In the genomic region with DNA sequence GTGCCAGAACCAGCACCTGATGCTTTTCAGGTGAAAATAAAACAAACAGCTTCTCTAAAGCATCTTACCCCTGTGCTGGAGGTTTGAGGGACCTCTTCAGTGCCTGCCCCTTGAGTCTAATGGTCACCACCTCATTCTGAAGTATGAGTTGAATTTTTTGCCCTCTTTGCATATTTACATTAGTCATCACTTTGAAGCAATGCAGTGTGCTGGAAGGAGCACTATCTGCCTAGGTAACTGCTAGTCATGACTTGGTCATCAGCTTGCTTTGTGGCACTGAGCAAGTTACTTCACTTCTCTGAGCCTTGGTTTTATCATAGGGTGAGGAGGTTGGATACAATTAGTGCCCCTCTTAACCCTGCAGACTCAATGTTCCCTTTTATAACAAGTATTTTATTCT, we compare ENCODE assay signal across 27 cellular contexts. TPM values are rescaled to one million over a fixed set of nuclear protein-coding genes. Genes with fewer than 3 reads are reported as not detected.
A peak's percentile ranks its signal among the peaks of the same experiment; 100 is the strongest.
DNase-seq lines count a peak whose midpoint lies in the region; ATAC-seq and TF ChIP-seq lines count a peak whose summit lies in the region.
"Had no signal": no experiment of that assay in that cellular context is flagged by ENCODE, and none has a peak within 500 bp of the region (broad histone marks: within the 10 kb centered on the region; RNA-seq: fewer than 3 reads in every experiment).

No MANE protein-coding gene starts in this region.

- peak; percentile 19 for DNase-seq in HFFc6
- peak; percentile 5 for DNase-seq in RWPE1 (ENCODE audit: low spot score)
- DNase-seq in fibroblast of mammary gland (ENCODE audit: low read depth), result peak; percentile 53
- DNase-seq in omental fat pad (ENCODE audit: low spot score), result no peak
- no peak for DNase-seq in DMS79 (lab: John Stamatoyannopoulos, UW)
- DNase-seq in dorsolateral prefrontal cortex, result no peak
- no peak for DNase-seq in COLO829 (ENCODE audit: low spot score)
- DNase-seq: activated CD8-positive, alpha-beta memory T cell treated with anti-CD3 and anti-CD28 coated beads, Interleukin-2, amount 10 ng/mL, durations not matched to agents 7 days and 5 days; activated naive CD4-positive, alpha-beta T cell treated with anti-CD3 and anti-CD28 coated beads for 36 hours; adrenal gland; brain microvascular endothelial cell; COR-L47; DND-41; effector CD8-positive, alpha-beta T cell; erythroblast; gastrocnemius medialis; NCI-H1092; NCI-H187; NCI-H524 treated with DMSO at 0.1 percent for 48 hours; SIG-M5; stimulated activated naive CD8-positive, alpha-beta T cell treated with anti-CD3 and anti-CD28 coated beads, Interleukin-15, Interleukin-2, amounts not matched to agents 100 U/mL and 50 U/mL, for 24 hours; SW 1271 had no signal

- no peaks in the 10 kb centered on the region; the same call in 1 of the 2 replicates for H3K27me3 Mint-ChIP-seq in HFFc6 (ENCODE audit: insufficient read depth)

- ATAC-seq in omental fat pad (ENCODE audit: low FRiP score), result peak; percentile 83
- ATAC-seq: activated CD8-positive, alpha-beta memory T cell treated with anti-CD3 and anti-CD28 coated beads, Interleukin-2, amount 10 ng/mL, durations not matched to agents 7 days and 5 days; gastrocnemius medialis; stimulated activated naive CD8-positive, alpha-beta T cell treated with anti-CD3 and anti-CD28 coated beads, Interleukin-15, Interleukin-2, amounts not matched to agents 100 U/mL and 50 U/mL, for 24 hours; WTC11 had no signal

- no peaks in the 10 kb centered on the region for H3K36me3 Mint-ChIP-seq in HFFc6 (ENCODE audit: low read depth)
- H3K36me3 Mint-ChIP-seq: activated CD8-positive, alpha-beta memory T cell treated with anti-CD3 and anti-CD28 coated beads, Interleukin-2, amount 10 ng/mL, durations not matched to agents 7 days and 5 days; WTC11 had no signal

- TF ChIP-seq CTCF in HFFc6 (IDR thresholded peaks at IDR 0.05), result no peak
- no peak for TF ChIP-seq CTCF in RWPE1 (conservative IDR thresholded peaks at IDR 0.05; ENCODE audit: low read depth)
- TF ChIP-seq CTCF in fibroblast of mammary gland (conservative IDR thresholded peaks at IDR 0.05; ENCODE audit: control insufficient read depth, insufficient read depth, low read depth, low read length), result no peak
- no peak for TF ChIP-seq CTCF in omental fat pad (IDR thresholded peaks at IDR 0.05)
- TF ChIP-seq CTCF in dorsolateral prefrontal cortex (IDR thresholded peaks at IDR 0.05 in 54 of 56, conservative IDR thresholded peaks at IDR 0.05 in 2 of 56; ENCODE audit: low read depth in 1 of 56, partially characterized antibody in 56 of 56), result no peak

- CTCF ChIA-PET in RWPE1 (lab: Yijun Ruan, JAX), result no interaction called here

- H3K27ac ChIP-seq in RWPE1 (no peak overlapping the region), dorsolateral prefrontal cortex (no peak overlapping the region)
- H3K27ac ChIP-seq: adrenal gland; BLaER1 treated with 17β-estradiol and CSF1 and Interleukin-3, amounts not matched to agents 10 nM and 100 nM; brain microvascular endothelial cell; gastrocnemius medialis; HL-60; prostate gland had no signal

- no peak overlapping the region for H3K27ac Mint-ChIP-seq in HFFc6
- H3K27ac Mint-ChIP-seq: activated CD8-positive, alpha-beta memory T cell treated with anti-CD3 and anti-CD28 coated beads, Interleukin-2, amount 10 ng/mL, durations not matched to agents 7 days and 5 days; activated naive CD4-positive, alpha-beta T cell treated with anti-CD3 and anti-CD28 coated beads for 36 hours; activated T-helper 1 cell treated with anti-CD3 and anti-CD28 coated beads, Interleukin-12 subunit alpha, Interleukin-12 subunit beta, Interleukin-2, Interleukin-4 antibody, amounts not matched to agents 30 ng/mL and 10 ng/mL and 1 ng/mL, durations not matched to agents 14 hours and 24 hours and 36 hours; WTC11 had no signal

- peaks cover 0 to 3% (median 0%) of the 10 kb centered on the region in 45 donors for H3K27me3 ChIP-seq in dorsolateral prefrontal cortex
- H3K27me3 ChIP-seq: adrenal gland; BLaER1 treated with 17β-estradiol and CSF1 and Interleukin-3, amounts not matched to agents 10 nM and 100 nM; brain microvascular endothelial cell; gastrocnemius medialis had no signal

- no peak overlapping the region for H3K4me3 Mint-ChIP-seq in HFFc6
- H3K4me3 Mint-ChIP-seq: activated CD8-positive, alpha-beta memory T cell treated with anti-CD3 and anti-CD28 coated beads, Interleukin-2, amount 10 ng/mL, durations not matched to agents 7 days and 5 days; activated naive CD4-positive, alpha-beta T cell treated with anti-CD3 and anti-CD28 coated beads for 36 hours; activated T-helper 1 cell treated with anti-CD3 and anti-CD28 coated beads, Interleukin-12 subunit alpha, Interleukin-12 subunit beta, Interleukin-2, Interleukin-4 antibody, amounts not matched to agents 30 ng/mL and 10 ng/mL and 1 ng/mL, durations not matched to agents 14 hours and 24 hours and 36 hours; WTC11 had no signal

- H3K4me1 Mint-ChIP-seq in HFFc6 (ENCODE audit: low read depth), result peaks cover 12% of the 10 kb centered on the region
- H3K4me1 Mint-ChIP-seq: activated CD8-positive, alpha-beta memory T cell treated with anti-CD3 and anti-CD28 coated beads, Interleukin-2, amount 10 ng/mL, durations not matched to agents 7 days and 5 days; WTC11 had no signal

- POLR2A ChIA-PET in RWPE1 (lab: Yijun Ruan, JAX; ENCODE audit: low non-redundant PET), result no interaction called here

- H3K9me3 Mint-ChIP-seq in HFFc6, result no peaks in the 10 kb centered on the region
- H3K9me3 Mint-ChIP-seq: activated naive CD4-positive, alpha-beta T cell treated with anti-CD3 and anti-CD28 coated beads for 36 hours; activated T-helper 1 cell treated with anti-CD3 and anti-CD28 coated beads, Interleukin-12 subunit alpha, Interleukin-12 subunit beta, Interleukin-2, Interleukin-4 antibody, amounts not matched to agents 30 ng/mL and 10 ng/mL and 1 ng/mL, durations not matched to agents 14 hours and 24 hours and 36 hours; WTC11 had no signal

- H3K4me3 ChIP-seq in fibroblast of mammary gland (ENCODE audit: control insufficient read depth, low read depth, low read length) (no peak overlapping the region), dorsolateral prefrontal cortex (no peak overlapping the region)
- H3K4me3 ChIP-seq: adrenal gland; BLaER1 treated with 17β-estradiol and CSF1 and Interleukin-3, amounts not matched to agents 10 nM and 100 nM; gastrocnemius medialis; prostate gland had no signal

- intact Hi-C loops in dorsolateral prefrontal cortex (cut with DNase I), result no loop called here

RNA-seq across cellular contexts. Expression of a gene that starts 44.9 kb away (rescaled TPM):
- 10 to 100 TPM in 5 of 6 experiments, 1 to 10 TPM in 1; 6.9 to 12.9 (median 12.0) TPM for total RNA-seq in HFFc6 (2021; fragmentation: NEBNext Ultra II Directional; extraction: Animal tissue kit (Norgen Biotek cat#: 25700))
- total RNA-seq in omental fat pad (1 to 10 TPM; 1.9 to 4.2 (median 2.3) TPM), dorsolateral prefrontal cortex (1 to 10 TPM in 118 of 120 experiments, under 1 TPM in 2; 0.46 to 6.4 (median 2.7) TPM)

RNA-seq across cellular contexts. Expression of a gene that starts 57.9 kb away (rescaled TPM):
- total RNA-seq in HFFc6 (2021; fragmentation: NEBNext Ultra II Directional; extraction: Animal tissue kit (Norgen Biotek cat#: 25700)), result 100 to 1,000 TPM in 4 of 6 experiments, 10 to 100 TPM in 2; 93.0 to 117 (median 110) TPM
- 10 to 100 TPM; 29.2 to 39.1 (median 33.9) TPM for total RNA-seq in omental fat pad
- total RNA-seq in dorsolateral prefrontal cortex, result 10 to 100 TPM; 44.2 to 91.0 (median 64.4) TPM

Comparison
In these comparisons a context has a peak if more than half of its experiments do, and no peak if none do; other contexts are left out.
1. DNase-seq: peak in HFFc6 (single experiment), RWPE1 (single experiment) and fibroblast of mammary gland (single experiment); none in omental fat pad (single experiment), DMS79 (single experiment), dorsolateral prefrontal cortex (0 of 10) and COLO829 (single experiment).